Comparison of ENCODE assay signal across 30 cellular contexts in genomic region chr1:105891308-105891707, GRCh38.
"Had no signal": no experiment of that assay in that cellular context is flagged by ENCODE, and none has a peak within 500 bp of the region (broad histone marks: within the 10 kb centered on the region; RNA-seq: fewer than 3 reads in every experiment).

No MANE protein-coding gene starts in this region.

- H3K4me1 ChIP-seq: SJSA1 had no signal

- H3K27ac ChIP-seq: PC-9, SJSA1 had no signal

- H3K36me3 ChIP-seq: MG63, SJSA1 had no signal

- DNase-seq: Kasumi-1, MG63, NCI-H1048, NCI-H1092 treated with DMSO at 0.1 percent for 48 hours, NCI-H1105 treated with DMSO at 0.1 percent for 48 hours, NCI-H1417, NCI-H1436, NCI-H146, NCI-H1694, NCI-H187, NCI-H1930, NCI-H2029 treated with DMSO at 0.1 percent for 48 hours, NCI-H2081 treated with DMSO at 0.1 percent for 48 hours, NCI-H2171 treated with DMSO at 0.1 percent for 48 hours, NCI-H2227 treated with DMSO at 0.1 percent for 48 hours, NCI-H345, NCI-H446 treated with DMSO at 0.1 percent for 48 hours, NCI-H510A, NCI-H524, NCI-H526, NCI-H69, NCI-H748 treated with DMSO at 0.1 percent for 48 hours, NCI-H82, Right ventricle myocardium superior, SHP77 treated with DMSO at 0.1 percent for 48 hours, SK-N-SH, T-cell had no signal

- H3K27me3 ChIP-seq: MG63, SJSA1 had no signal

- H3K4me3 Mint-ChIP-seq: T-cell had no signal

- H3K36me3 Mint-ChIP-seq: T-cell had no signal

- H3K27ac Mint-ChIP-seq: T-cell had no signal

- ATAC-seq: Panc1, T-cell had no signal

- H3K9ac ChIP-seq: SK-N-SH had no signal

- H3K4me3 ChIP-seq: MG63, PC-9, SJSA1 had no signal

- H3K27me3 Mint-ChIP-seq: T-cell had no signal

- H3K4me2 ChIP-seq: PC-9, SK-N-SH had no signal

- H3K9me3 ChIP-seq: MG63 had no signal

- H3K4me1 Mint-ChIP-seq: T-cell had no signal

- H2AFZ ChIP-seq: PC-9 had no signal
